ENCODE assay signal across 1 cellular context in genomic region chr16:61313931-61314330, GRCh38.
TF ChIP-seq lines count a peak whose summit lies in the region.

No MANE protein-coding gene starts in this region.

TF ChIP-seq in H1, 55 proteins besides CTCF, POLR2A, EP300 and RAD21 (continued from another document):
- no peak for TF ChIP-seq CHD7 (IDR thresholded peaks at IDR 0.05; ENCODE audit: insufficient replicate concordance, low read length)
- no peak for TF ChIP-seq SP4 (IDR thresholded peaks at IDR 0.05; ENCODE audit: low read length)
- TF ChIP-seq MAFK (IDR thresholded peaks at IDR 0.05; ENCODE audit: low read depth, low read length) = no peak
- TF ChIP-seq KDM4A (IDR thresholded peaks at IDR 0.05; ENCODE audit: low read depth, low read length, severe bottlenecking) = no peak
- TF ChIP-seq BCL11A (IDR thresholded peaks at IDR 0.05; ENCODE audit: low read depth in 2 of 2, low read length in 2 of 2) = no peak
- no peak for TF ChIP-seq TCF12 (IDR thresholded peaks at IDR 0.05; ENCODE audit: low read depth, low read length)
- no peak for TF ChIP-seq HDAC2 (IDR thresholded peaks at IDR 0.05; ENCODE audit: borderline replicate concordance in 1 of 2, low read depth in 2 of 2, low read length in 2 of 2)
- TF ChIP-seq CBX8 (IDR thresholded peaks at IDR 0.05; ENCODE audit: borderline replicate concordance, low read depth, low read length) = no peak
- TF ChIP-seq NRF1 (IDR thresholded peaks at IDR 0.05; ENCODE audit: low read depth, low read length) = no peak
- no peak for TF ChIP-seq POLR2AphosphoS5 (IDR thresholded peaks at IDR 0.05; ENCODE audit: low read depth, low read length)
- TF ChIP-seq CTBP2 (IDR thresholded peaks at IDR 0.05; ENCODE audit: borderline replicate concordance, insufficient read depth, insufficient read length, low read length) = no peak
- TF ChIP-seq SIX5 (IDR thresholded peaks at IDR 0.05; ENCODE audit: low read depth, low read length) = no peak
- no peak for TF ChIP-seq GTF2F1 (IDR thresholded peaks at IDR 0.05; ENCODE audit: borderline replicate concordance, low read depth, low read length)
- no peak for TF ChIP-seq RXRA (IDR thresholded peaks at IDR 0.05; ENCODE audit: insufficient read depth, low read depth, low read length)
TF ChIP-seq in H1: peak in this region for 0.
